ENCODE assay signal across 2 cellular contexts in genomic region chr3:191020730-191021405, GRCh38.
TF ChIP-seq lines count a peak whose summit lies in the region.

No MANE protein-coding gene starts in this region.

TF ChIP-seq in liver, 16 proteins besides CTCF, POLR2A, EP300 and RAD21:
- no peak for TF ChIP-seq ZBTB33 (IDR thresholded peaks at IDR 0.05)
- peak; percentile 82 for TF ChIP-seq SP1 (IDR thresholded peaks at IDR 0.05)
- peak in 1 of 2 donors; percentile 94 for TF ChIP-seq HNF4A (conservative IDR thresholded peaks at IDR 0.05)
- peak; percentile 58 for TF ChIP-seq HNF4G (IDR thresholded peaks at IDR 0.05)

TF ChIP-seq in HepG2, 621 proteins besides CTCF, POLR2A, EP300 and RAD21:
- TF ChIP-seq POGK (CRISPR knock-in tag; conservative IDR thresholded peaks at IDR 0.05) (no peak), ZNF660 (CRISPR knock-in tag; IDR thresholded peaks at IDR 0.05; ENCODE audit: borderline replicate concordance, low read depth) (no peak), ZBTB37 (CRISPR knock-in tag; IDR thresholded peaks at IDR 0.05) (no peak)
